In genomic region chr10:3333426-3333825, GRCh38 we compare ENCODE assay signal across 18 cellular contexts.
DNase-seq lines count a peak whose midpoint lies in the region; ATAC-seq, FAIRE-seq and TF ChIP-seq lines count a peak whose summit lies in the region.
"Had no signal": no experiment of that assay in that cellular context is flagged by ENCODE, and none has a peak within 500 bp of the region (broad histone marks: within the 10 kb centered on the region; RNA-seq: fewer than 3 reads in every experiment).

No MANE protein-coding gene starts in this region.

- dilution Hi-C loops in keratinocyte (cut with MboI; ENCODE audit: extremely low pct_ligation_motif_present, low sequenced_read_pairs) = no loop called here

- H3K4me1 ChIP-seq in GM23338 (ENCODE audit: insufficient read depth) (0 out of 2 replicates have a peak, but pooled peaks cover 3% of the 10 kb centered on the region), astrocyte (ENCODE audit: insufficient read depth, low read length) (peaks cover 8% of the 10 kb centered on the region), keratinocyte (ENCODE audit: control insufficient read depth, extremely low read depth, insufficient read depth, low read length) (peaks cover 12% of the 10 kb centered on the region)

- H3K79me2 ChIP-seq in GM23338 (replicated peaks; ENCODE audit: insufficient read depth) (no peaks in the 10 kb centered on the region), astrocyte (ENCODE audit: insufficient read depth, low read length) (no peaks in the 10 kb centered on the region), keratinocyte (ENCODE audit: control insufficient read depth, insufficient read depth, low read length) (no peaks in the 10 kb centered on the region), neural cell (replicated peaks; ENCODE audit: insufficient read depth, low read length) (no peaks in the 10 kb centered on the region)

- no peak overlapping the region for H3K4me3 ChIP-seq in GM23338
- H3K4me3 ChIP-seq in astrocyte (ENCODE audit: insufficient read depth, low read depth, low read length) = no peak overlapping the region
- H3K4me3 ChIP-seq in keratinocyte (ENCODE audit: control insufficient read depth in 2 of 3, extremely low read depth in 1 of 3, insufficient read depth in 2 of 3, low read depth in 1 of 3, low read length in 3 of 3) = peak overlapping the region in 1 of 3 experiments; percentile 5
- H3K4me3 ChIP-seq in neural cell (ENCODE audit: low read length) = no peak overlapping the region

- H3K9me3 ChIP-seq in astrocyte (ENCODE audit: insufficient read depth, low read depth, low read length) (no peaks in the 10 kb centered on the region), keratinocyte (ENCODE audit: control insufficient read depth, low read depth, low read length) (no peaks in the 10 kb centered on the region), neural cell (ENCODE audit: low read length) (no peaks in the 10 kb centered on the region)

- H2AFZ ChIP-seq in GM23338 = peak overlapping the region; percentile 78; the same call in 1 of the 2 replicates
- H2AFZ ChIP-seq in astrocyte (ENCODE audit: low read depth, low read length) = no peak overlapping the region
- peak overlapping the region; percentile 30 for H2AFZ ChIP-seq in keratinocyte (ENCODE audit: control insufficient read depth, low read length)
- H2AFZ ChIP-seq in neural cell (ENCODE audit: low read depth, low read length) = no peak overlapping the region

- H3K9me3 Mint-ChIP-seq in GM23338 (no peaks in the 10 kb centered on the region), astrocyte (ENCODE audit: unreplicated experiment) (no peaks in the 10 kb centered on the region)
- H3K9me3 Mint-ChIP-seq: CD4-positive, alpha-beta T cell had no signal

- no peak for TF ChIP-seq EP300 in neural cell (conservative IDR thresholded peaks at IDR 0.05; ENCODE audit: poor library complexity, severe bottlenecking)

- H3K9me2 ChIP-seq in GM23338 (ENCODE audit: insufficient read depth) = no peaks in the 10 kb centered on the region
- no peaks in the 10 kb centered on the region for H3K9me2 ChIP-seq in neural cell (ENCODE audit: insufficient read depth, low read length)

- H4K20me1 ChIP-seq in GM23338 (replicated peaks; ENCODE audit: insufficient read depth) = no peaks in the 10 kb centered on the region
- no peaks in the 10 kb centered on the region for H4K20me1 ChIP-seq in astrocyte (ENCODE audit: insufficient read depth, low read length)
- H4K20me1 ChIP-seq in keratinocyte (ENCODE audit: control insufficient read depth, extremely low read depth, insufficient read depth, low read length) = no peaks in the 10 kb centered on the region
- H4K20me1 ChIP-seq in neural cell (ENCODE audit: insufficient read depth) = no peaks in the 10 kb centered on the region

- H3K4me1 Mint-ChIP-seq in GM23338 = peaks cover 30% of the 10 kb centered on the region
- peaks cover 23% of the 10 kb centered on the region for H3K4me1 Mint-ChIP-seq in astrocyte (ENCODE audit: low read depth, unreplicated experiment)
- H3K4me1 Mint-ChIP-seq: B cell had no signal

- no peak for TF ChIP-seq RAD21 in neural cell (conservative IDR thresholded peaks at IDR 0.05)

- H3K27me3 ChIP-seq in GM23338 (ENCODE audit: insufficient read depth) = no peaks in the 10 kb centered on the region
- H3K27me3 ChIP-seq in astrocyte (ENCODE audit: insufficient read depth, low read length) = no peaks in the 10 kb centered on the region
- H3K27me3 ChIP-seq in keratinocyte (ENCODE audit: control insufficient read depth, extremely low read depth, insufficient read depth, low read length) = no peaks in the 10 kb centered on the region
- no peaks in the 10 kb centered on the region for H3K27me3 ChIP-seq in neural cell (ENCODE audit: insufficient read depth, low read depth, low read length)

- H3K9me1 ChIP-seq in keratinocyte (ENCODE audit: control insufficient read depth, extremely low read depth, insufficient read depth, low read length) = no peaks in the 10 kb centered on the region

- TF ChIP-seq CTCF in GM23338 (conservative IDR thresholded peaks at IDR 0.05; ENCODE audit: low read depth in 2 of 2) (no peak), astrocyte (IDR thresholded peaks at IDR 0.05; ENCODE audit: insufficient read depth, low read depth, low read length) (no peak), keratinocyte (optimal IDR thresholded peaks at IDR 0.05 in 1 of 3, IDR thresholded peaks at IDR 0.05 in 1 of 3, conservative IDR thresholded peaks at IDR 0.05 in 1 of 3; ENCODE audit: extremely low read depth in 1 of 3, insufficient read depth in 2 of 3, low read length in 3 of 3) (no peak), neural cell (IDR thresholded peaks at IDR 0.05; ENCODE audit: poor library complexity, severe bottlenecking) (no peak)

- H3K4me3 Mint-ChIP-seq in GM23338 (no peak overlapping the region), astrocyte (ENCODE audit: unreplicated experiment) (no peak overlapping the region)
- H3K4me3 Mint-ChIP-seq: B cell; CD4-positive, alpha-beta T cell had no signal

- no peaks in the 10 kb centered on the region for H3F3A ChIP-seq in GM23338 (replicated peaks; ENCODE audit: low read depth)
- peaks cover 6% of the 10 kb centered on the region for H3F3A ChIP-seq in neural cell (ENCODE audit: insufficient read depth, low read length, poor library complexity, severe bottlenecking)

- H3K27me3 Mint-ChIP-seq in GM23338 (ENCODE audit: insufficient read depth, low read depth, poor library complexity) (peaks cover 2% of the 10 kb centered on the region), astrocyte (ENCODE audit: low read depth, unreplicated experiment) (no peaks in the 10 kb centered on the region)
- H3K27me3 Mint-ChIP-seq: CD4-positive, alpha-beta T cell had no signal

- H3K4me2 ChIP-seq in GM23338 (no peak overlapping the region), astrocyte (ENCODE audit: low read length) (no peak overlapping the region), keratinocyte (ENCODE audit: control insufficient read depth, extremely low read depth, insufficient read depth, low read depth, low read length) (peak overlapping the region; percentile 61), neural cell (ENCODE audit: low read length) (no peak overlapping the region)

- H3K27ac Mint-ChIP-seq in GM23338 (no peak overlapping the region), astrocyte (ENCODE audit: unreplicated experiment) (peak overlapping the region; percentile 13)
- H3K27ac Mint-ChIP-seq: B cell; CD4-positive, alpha-beta T cell had no signal

- peak; percentile 28; the same call in 2 of the 3 replicates for ATAC-seq in GM23338
- no peak for ATAC-seq in GM18909 (IDR thresholded peaks at IDR 0.05; ENCODE audit: poor library complexity, unreplicated experiment)
- ATAC-seq in GM18519 (IDR thresholded peaks at IDR 0.05; ENCODE audit: low FRiP score, unreplicated experiment) = no peak

- H3K9ac ChIP-seq in astrocyte (ENCODE audit: low read length) = no peak overlapping the region
- H3K9ac ChIP-seq in keratinocyte (ENCODE audit: control insufficient read depth, extremely low read depth, insufficient read depth, low read length) = no peak overlapping the region
- no peak overlapping the region for H3K9ac ChIP-seq in neural cell (ENCODE audit: low read length)

- FAIRE-seq in astrocyte (lab: Jason Lieb, UNC) (no peak), keratinocyte (lab: Jason Lieb, UNC) (no peak)
- FAIRE-seq: A204.1, GM12892 had no signal

- H3K36me3 ChIP-seq in GM23338 (ENCODE audit: insufficient read depth) (no peaks in the 10 kb centered on the region), astrocyte (ENCODE audit: insufficient read depth, low read length) (no peaks in the 10 kb centered on the region), keratinocyte (ENCODE audit: control insufficient read depth in 2 of 2, extremely low read depth in 1 of 2, insufficient read depth in 2 of 2, low read length in 2 of 2) (no peaks in the 10 kb centered on the region), neural cell (ENCODE audit: insufficient read depth, low read length) (no peaks in the 10 kb centered on the region)

- no peak for DNase-seq in GM23338 (ENCODE audit: low spot score)
- no peak for DNase-seq in astrocyte (ENCODE audit: low read depth)
- no peak for DNase-seq in keratinocyte (ENCODE audit: low read depth, low spot score)
- no peak for DNase-seq in DMS79 treated with DMSO at 0.1 percent for 48 hours (lab: John Stamatoyannopoulos, UW)
- no peak for DNase-seq in central memory CD4-positive, alpha-beta T cell
- DNase-seq: C1 segment of cervical spinal cord; CD4-positive, alpha-beta T cell; DMS79; EL; GDM1; IMR-90 had no signal

- no peaks in the 10 kb centered on the region for H3K36me3 Mint-ChIP-seq in GM23338 (ENCODE audit: low read depth)
- H3K36me3 Mint-ChIP-seq in astrocyte (ENCODE audit: low read depth, unreplicated experiment) = no peaks in the 10 kb centered on the region

- no peak overlapping the region for H3K27ac ChIP-seq in GM23338 (ENCODE audit: low read depth)
- no peak overlapping the region for H3K27ac ChIP-seq in astrocyte (ENCODE audit: low read depth, low read length)
- no peak overlapping the region for H3K27ac ChIP-seq in keratinocyte (ENCODE audit: control insufficient read depth, insufficient read depth, low read length)
- peak overlapping the region; percentile 99 for H3K27ac ChIP-seq in neural cell (ENCODE audit: low read length)
- H3K27ac ChIP-seq: HL-60 had no signal

TF ChIP-seq in neural cell, 6 proteins besides CTCF, POLR2A, EP300 and RAD21 (continues in another document):
- TF ChIP-seq EZH2 (IDR thresholded peaks at IDR 0.05; ENCODE audit: borderline replicate concordance, insufficient read depth, low read length, poor library complexity, severe bottlenecking) = no peak
- TF ChIP-seq SMC3 (conservative IDR thresholded peaks at IDR 0.05; ENCODE audit: poor library complexity) = no peak
- no peak for TF ChIP-seq POLR2AphosphoS5 (IDR thresholded peaks at IDR 0.05)
- TF ChIP-seq MXI1 (conservative IDR thresholded peaks at IDR 0.05; ENCODE audit: poor library complexity, severe bottlenecking) = no peak

Comparison
In these comparisons a context has a peak if more than half of its experiments do, and no peak if none do; other contexts are left out.
1. H2AFZ ChIP-seq: peak in GM23338 (single experiment) and keratinocyte (single experiment); none in astrocyte (single experiment) and neural cell (single experiment).